ENCODE assay signal across 8 cellular contexts in genomic region chr15:77875066-77875721, GRCh38.
DNase-seq lines count a peak whose midpoint lies in the region; ATAC-seq and TF ChIP-seq lines count a peak whose summit lies in the region.
"Not testable (repeated sequence)": the region's sequence is repeated elsewhere in the genome, so short reads cannot be mapped to it uniquely, and the experiment has no call there.

No MANE protein-coding gene starts in this region.

- not testable (repeated sequence) for H3K9me1 ChIP-seq in IMR-90 (ENCODE audit: insufficient read depth, low read length)

- not testable (repeated sequence) for BruUV-seq in IMR-90 (replicated peaks; lab: Mats Ljungman, UMichigan)

- not testable (repeated sequence) for H4K91ac ChIP-seq in IMR-90 (ENCODE audit: insufficient read depth, low read depth, low read length)

- not testable (repeated sequence) for H2AK9ac ChIP-seq in IMR-90 (replicated peaks; ENCODE audit: low read depth, low read length, poor library complexity)

- peaks cover 19% of the 10 kb centered on the region for H3K4me1 Mint-ChIP-seq in neural progenitor cell

- in situ Hi-C loops in IMR-90 (cut with MboI; ENCODE audit: low sequenced_read_pairs); brain microvascular endothelial cell (cut with HindIII; ENCODE audit: low pct_ligation_motif_present, low sequenced_read_pairs): not testable (repeated sequence)

- H4K5ac ChIP-seq in IMR-90 (ENCODE audit: low read depth, low read length), result not testable (repeated sequence)

- not testable (repeated sequence) for H3K79me1 ChIP-seq in IMR-90 (ENCODE audit: low read depth in 1 of 2, low read length in 2 of 2)

- H3K27me3 Mint-ChIP-seq in neural progenitor cell (ENCODE audit: insufficient read depth, low read depth), result not testable (repeated sequence)

- H3K18ac ChIP-seq in IMR-90 (ENCODE audit: low read depth, low read length), result not testable (repeated sequence)

- H3F3A ChIP-seq in neural progenitor cell (ENCODE audit: low read depth), result not testable (repeated sequence)

- not testable (repeated sequence) for H3K27me3 ChIP-seq in IMR-90 (ENCODE audit: control insufficient read depth, insufficient read depth, low read length); brain microvascular endothelial cell (replicated peaks); left ventricle myocardium inferior (ENCODE audit: low read depth); neural progenitor cell

- H3K14ac ChIP-seq in IMR-90 (replicated peaks; ENCODE audit: low read depth, low read length), result not testable (repeated sequence)

- H3K4me2 ChIP-seq in IMR-90 (ENCODE audit: low read depth, low read length); neural progenitor cell: not testable (repeated sequence)

- not testable (repeated sequence) for TF ChIP-seq POLR2A in IMR-90 (IDR thresholded peaks at IDR 0.05; ENCODE audit: low read depth, low read length)

- not testable (repeated sequence) for H3K9me3 ChIP-seq in IMR-90 (ENCODE audit: control insufficient read depth, insufficient read depth, low read length); left ventricle myocardium inferior (replicated peaks); neural progenitor cell (ENCODE audit: low read depth)

- H4K20me1 ChIP-seq in IMR-90 (ENCODE audit: insufficient read depth, low read length); neural progenitor cell (ENCODE audit: low read depth): not testable (repeated sequence)

- H3K27ac Mint-ChIP-seq in neural progenitor cell, result not testable (repeated sequence)

- DNase-seq in DMS 273 treated with DMSO at 0.1 percent for 48 hours (lab: John Stamatoyannopoulos, UW) (peak; percentile 29), IMR-90 (peak; percentile 40), NCI-H748 (lab: John Stamatoyannopoulos, UW; ENCODE audit: unreplicated experiment) (peak; percentile 50), brain microvascular endothelial cell (peak; percentile 41), neural progenitor cell (ENCODE audit: low spot score) (peak; percentile 89)
- DNase-seq in activated CD4-positive, alpha-beta T cell treated with anti-CD3 and anti-CD28 coated beads for 24 hours (ENCODE audit: low read depth in 2 of 2), result peak; percentile 16 to 23
- not testable (repeated sequence) for DNase-seq in left ventricle myocardium inferior
- DNase-seq in stimulated activated naive CD8-positive, alpha-beta T cell treated with anti-CD3 and anti-CD28 coated beads, Interleukin-15, Interleukin-2, amounts not matched to agents 100 U/mL and 50 U/mL, for 24 hours, result peak; percentile 52

- peak; percentile 77 for ATAC-seq in IMR-90 (ENCODE audit: low read depth)
- peak; percentile 37 for ATAC-seq in stimulated activated naive CD8-positive, alpha-beta T cell treated with anti-CD3 and anti-CD28 coated beads, Interleukin-15, Interleukin-2, amounts not matched to agents 100 U/mL and 50 U/mL, for 24 hours

- not testable (repeated sequence) for H3K4me3 ChIP-seq in IMR-90 (ENCODE audit: insufficient read depth, low read depth, low read length); brain microvascular endothelial cell (ENCODE audit: low read depth, low read length); left ventricle myocardium inferior; neural progenitor cell

- not testable (repeated sequence) for H2BK120ac ChIP-seq in IMR-90 (ENCODE audit: low read depth, low read length)

- not testable (repeated sequence) for H3K4me3 Mint-ChIP-seq in neural progenitor cell

- H3K4me1 ChIP-seq in IMR-90 (ENCODE audit: control insufficient read depth, insufficient read depth, low read length); left ventricle myocardium inferior; neural progenitor cell: not testable (repeated sequence)

- not testable (repeated sequence) for H3K36me3 ChIP-seq in IMR-90 (ENCODE audit: control insufficient read depth, insufficient read depth, low read length); brain microvascular endothelial cell (replicated peaks); left ventricle myocardium inferior; neural progenitor cell

- not testable (repeated sequence) for H2BK15ac ChIP-seq in IMR-90 (ENCODE audit: low read depth, low read length)

- not testable (repeated sequence) for H2BK20ac ChIP-seq in IMR-90 (ENCODE audit: low read depth, low read length)

- H3K9ac ChIP-seq in IMR-90 (ENCODE audit: low read depth, low read length); neural progenitor cell: not testable (repeated sequence)

- not testable (repeated sequence) for H3K4ac ChIP-seq in IMR-90 (ENCODE audit: low read depth, low read length)

- H2AFZ ChIP-seq in IMR-90 (replicated peaks; ENCODE audit: low read length, poor library complexity); neural progenitor cell (replicated peaks): not testable (repeated sequence)

- TF ChIP-seq CTCF in IMR-90 (conservative IDR thresholded peaks at IDR 0.05; ENCODE audit: low read depth, low read length), result peak; percentile 52
- peak; percentile 80 for TF ChIP-seq CTCF in brain microvascular endothelial cell (IDR thresholded peaks at IDR 0.05; ENCODE audit: low read depth, low read length, missing control alignments)
- peak; percentile 65 for TF ChIP-seq CTCF in left ventricle myocardium inferior (IDR thresholded peaks at IDR 0.05; ENCODE audit: borderline replicate concordance)
- peak; percentile 78 for TF ChIP-seq CTCF in neural progenitor cell (IDR thresholded peaks at IDR 0.05)

- not testable (repeated sequence) for H2AK5ac ChIP-seq in IMR-90 (ENCODE audit: low read depth, low read length)

- peak; percentile 49 for TF ChIP-seq RAD21 in IMR-90 (IDR thresholded peaks at IDR 0.05; ENCODE audit: low read length)

- dilution Hi-C loops in IMR-90 (cut with HindIII; ENCODE audit: low sequenced_read_pairs, unreplicated experiment), result not testable (repeated sequence)

- not testable (repeated sequence) for H3K79me2 ChIP-seq in neural progenitor cell (ENCODE audit: low read depth)

- not testable (repeated sequence) for H3K23ac ChIP-seq in IMR-90 (ENCODE audit: low read depth, low read length)

- H4K8ac ChIP-seq in IMR-90 (ENCODE audit: low read depth in 2 of 2, low read length in 2 of 2), result not testable (repeated sequence)

- H3K9me3 Mint-ChIP-seq in neural progenitor cell, result not testable (repeated sequence)

- intact Hi-C loops in IMR-90 (cut with micrococcal nuclease), result loop anchor here (1.0 kb wide), 1 partner anchor 242 kb away; no protein-coding TSS in a partner anchor
- intact Hi-C loops in left ventricle myocardium inferior (cut with micrococcal nuclease), result not testable (repeated sequence)

- H2BK5ac ChIP-seq in IMR-90 (ENCODE audit: low read depth, low read length, poor library complexity, severe bottlenecking), result not testable (repeated sequence)

- not testable (repeated sequence) for H3K56ac ChIP-seq in IMR-90 (ENCODE audit: extremely low read depth, insufficient read depth, low read length)

- WGBS in IMR-90 (ENCODE audit: extremely low coverage in 2 of 2, insufficient read length in 1 of 2), 2 experiments, result no CpG with 5 or more reads among the region's 13 CpGs

- H3K27ac ChIP-seq in IMR-90 (ENCODE audit: insufficient read depth, low read length); brain microvascular endothelial cell; left ventricle myocardium inferior (replicated peaks); neural progenitor cell: not testable (repeated sequence)

- CTCF ChIA-PET in IMR-90 (lab: Yijun Ruan, JAX), result interaction anchor here (1.0 kb wide), 1 partner anchor 242 kb away, joined by 4 read pairs; no protein-coding TSS in a partner anchor

- H3K36me3 Mint-ChIP-seq in neural progenitor cell, result not testable (repeated sequence)

- POLR2A ChIA-PET in IMR-90 (lab: Charles Lee; ENCODE audit: unreplicated experiment), result not testable (repeated sequence)

TF ChIP-seq in IMR-90, 13 proteins besides CTCF, POLR2A, EP300 and RAD21:
- TF ChIP-seq SMC3 (IDR thresholded peaks at IDR 0.05; ENCODE audit: low read depth, low read length), result peak; percentile 20; the same call in 1 of the 2 replicates
